ENCODE assay signal across 7 cellular contexts in genomic region chr10:86367339-86367951, GRCh38. TPM values are rescaled to one million over a fixed set of nuclear protein-coding genes. Genes with fewer than 3 reads are reported as not detected.
DNase-seq lines count a peak whose midpoint lies in the region; ATAC-seq and TF ChIP-seq lines count a peak whose summit lies in the region.

No MANE protein-coding gene starts in this region.

- H2BK120ac ChIP-seq in H9 (ENCODE audit: low read depth, low read length, poor library complexity, severe bottlenecking) = no peak overlapping the region

- no peaks in the 10 kb centered on the region for H3K79me2 ChIP-seq in H9 (ENCODE audit: insufficient read depth, low read length)

- H3K4me2 ChIP-seq in H9 (ENCODE audit: insufficient read depth, insufficient read length, low read length) = peak overlapping the region; percentile 21

- H3K23ac ChIP-seq in H9 (ENCODE audit: insufficient read length, low read depth, low read length) = no peak overlapping the region

- H2AFZ ChIP-seq in H9 (ENCODE audit: low read length) = no peak overlapping the region

- H3K9me3 Mint-ChIP-seq in H9 = peaks cover 0 to 2% of the 10 kb centered on the region in 2 experiments; a peak in 1 of 5 replicates
- H3K9me3 Mint-ChIP-seq in activated T-helper 17 cell treated with anti-CD3 and anti-CD28 coated beads, Interleukin-2, amount 50 U/mL, for 72 hours = no peaks in the 10 kb centered on the region
- H3K9me3 Mint-ChIP-seq in stimulated activated memory B cell treated with anti-CD40 and anti-IgM and Interleukin-4, amounts not matched to agents 10 μg/mL and 1 μg/mL and 100 μg/mL, for 72 hours = no peaks in the 10 kb centered on the region

- H3K9ac ChIP-seq in H9 (ENCODE audit: extremely low read depth, insufficient read length, low read length) = no peak overlapping the region
- H3K9ac ChIP-seq in subcutaneous abdominal adipose tissue (ENCODE audit: low read length in 5 of 5) = no peak overlapping the region

- H3T11ph ChIP-seq in H9 (ENCODE audit: low read length) = no peak overlapping the region

- H3K9me3 ChIP-seq in H9 (ENCODE audit: control insufficient read depth, low read depth, low read length) = no peaks in the 10 kb centered on the region
- no peaks in the 10 kb centered on the region for H3K9me3 ChIP-seq in subcutaneous abdominal adipose tissue (ENCODE audit: control insufficient read depth in 5 of 5, low read length in 5 of 5)

- H3K36me3 Mint-ChIP-seq in H9 (ENCODE audit: insufficient read depth in 1 of 3, low read depth in 3 of 3) = no peaks in the 10 kb centered on the region
- H3K36me3 Mint-ChIP-seq in activated T-helper 17 cell treated with anti-CD3 and anti-CD28 coated beads, Interleukin-2, amount 50 U/mL, for 72 hours (ENCODE audit: low read depth) = no peaks in the 10 kb centered on the region
- no peaks in the 10 kb centered on the region for H3K36me3 Mint-ChIP-seq in stimulated activated memory B cell treated with anti-CD40 and anti-IgM and Interleukin-4, amounts not matched to agents 10 μg/mL and 1 μg/mL and 100 μg/mL, for 72 hours

- no peak overlapping the region for H4K8ac ChIP-seq in H9 (replicated peaks; ENCODE audit: insufficient read length, low read depth, low read length)

- no peak overlapping the region for H4K91ac ChIP-seq in H9 (ENCODE audit: insufficient read length, low read depth, low read length)

- H2BK5ac ChIP-seq in H9 (ENCODE audit: insufficient read length, low read length) = no peak overlapping the region

- no peak for ATAC-seq in activated T-helper 17 cell treated with anti-CD3 and anti-CD28 coated beads, Interleukin-2, amount 50 U/mL, for 72 hours (replicated peaks)
- ATAC-seq in HG03045 (IDR thresholded peaks at IDR 0.05; ENCODE audit: unreplicated experiment) = no peak
- no peak for ATAC-seq in stimulated activated memory B cell treated with anti-CD40 and anti-IgM and Interleukin-4, amounts not matched to agents 10 μg/mL and 1 μg/mL and 100 μg/mL, for 72 hours
- no peak for ATAC-seq in GM18907 (IDR thresholded peaks at IDR 0.05; ENCODE audit: unreplicated experiment)

- WGBS in H9 (ENCODE audit: extremely low coverage, insufficient read length, low lambda C conversion rate) = no CpG with 5 or more reads among the region's 44 CpGs

- H3K27me3 Mint-ChIP-seq in H9 (ENCODE audit: low read depth) = peaks cover 93% of the 10 kb centered on the region
- H3K27me3 Mint-ChIP-seq in activated T-helper 17 cell treated with anti-CD3 and anti-CD28 coated beads, Interleukin-2, amount 50 U/mL, for 72 hours = peaks cover 58% of the 10 kb centered on the region
- peaks cover 86% of the 10 kb centered on the region for H3K27me3 Mint-ChIP-seq in stimulated activated memory B cell treated with anti-CD40 and anti-IgM and Interleukin-4, amounts not matched to agents 10 μg/mL and 1 μg/mL and 100 μg/mL, for 72 hours

- H4K20me1 ChIP-seq in H9 (ENCODE audit: control insufficient read depth, insufficient read depth, insufficient read length) = peaks cover 5% of the 10 kb centered on the region

- no peak overlapping the region for H3K27ac ChIP-seq in H9 (ENCODE audit: insufficient read length, low read depth, low read length)
- H3K27ac ChIP-seq in subcutaneous abdominal adipose tissue (ENCODE audit: low read depth, low read length) = no peak overlapping the region

- H3K18ac ChIP-seq in H9 (ENCODE audit: insufficient read length, low read depth, low read length) = no peak overlapping the region

- H3K23me2 ChIP-seq in H9 (ENCODE audit: insufficient read length, low read depth, low read length, poor library complexity, severe bottlenecking) = peaks cover 18% of the 10 kb centered on the region

- H3K27ac Mint-ChIP-seq in H9 = no peak overlapping the region
- H3K27ac Mint-ChIP-seq in activated T-helper 17 cell treated with anti-CD3 and anti-CD28 coated beads, Interleukin-2, amount 50 U/mL, for 72 hours = no peak overlapping the region
- H3K27ac Mint-ChIP-seq in stimulated activated memory B cell treated with anti-CD40 and anti-IgM and Interleukin-4, amounts not matched to agents 10 μg/mL and 1 μg/mL and 100 μg/mL, for 72 hours = no peak overlapping the region

- H3K4me1 ChIP-seq in H9 (ENCODE audit: insufficient read depth, low read length) (no peaks in the 10 kb centered on the region), subcutaneous abdominal adipose tissue (ENCODE audit: control insufficient read depth in 5 of 5, insufficient read depth in 5 of 5, low read length in 5 of 5) (peaks cover 0 to 46% (median 29%) of the 10 kb centered on the region in 5 donors)

- H3K4ac ChIP-seq in H9 (ENCODE audit: low read depth, low read length) = no peak overlapping the region

- peaks cover 13 to 28% of the 10 kb centered on the region in 2 experiments for H3K4me1 Mint-ChIP-seq in H9
- H3K4me1 Mint-ChIP-seq in activated T-helper 17 cell treated with anti-CD3 and anti-CD28 coated beads, Interleukin-2, amount 50 U/mL, for 72 hours = peaks cover 6% of the 10 kb centered on the region
- H3K4me1 Mint-ChIP-seq in stimulated activated memory B cell treated with anti-CD40 and anti-IgM and Interleukin-4, amounts not matched to agents 10 μg/mL and 1 μg/mL and 100 μg/mL, for 72 hours = peaks cover 28% of the 10 kb centered on the region

- H3K14ac ChIP-seq in H9 (ENCODE audit: insufficient read depth, low read length) = no peak overlapping the region

- H2BK15ac ChIP-seq in H9 (ENCODE audit: low read depth, low read length) = no peak overlapping the region

- H4K5ac ChIP-seq in H9 (ENCODE audit: insufficient read length, low read depth, low read length) = no peak overlapping the region

- no peaks in the 10 kb centered on the region for H3K36me3 ChIP-seq in subcutaneous abdominal adipose tissue (ENCODE audit: control insufficient read depth in 5 of 5, insufficient read depth in 5 of 5, low read length in 5 of 5)

- TF ChIP-seq CTCF in H9 (conservative IDR thresholded peaks at IDR 0.05) = no peak

- H3K79me1 ChIP-seq in H9 (ENCODE audit: insufficient read depth, low read depth, low read length, poor library complexity, severe bottlenecking) = no peaks in the 10 kb centered on the region

- no peak overlapping the region for H2BK20ac ChIP-seq in H9 (ENCODE audit: low read depth, low read length, poor library complexity, severe bottlenecking)

- H3K4me3 Mint-ChIP-seq in H9 = peak overlapping the region; percentile 34 to 70; a peak in 4 of 5 replicates
- peak overlapping the region; percentile 4 for H3K4me3 Mint-ChIP-seq in activated T-helper 17 cell treated with anti-CD3 and anti-CD28 coated beads, Interleukin-2, amount 50 U/mL, for 72 hours
- no peak overlapping the region for H3K4me3 Mint-ChIP-seq in stimulated activated memory B cell treated with anti-CD40 and anti-IgM and Interleukin-4, amounts not matched to agents 10 μg/mL and 1 μg/mL and 100 μg/mL, for 72 hours

- no peak overlapping the region for H3K56ac ChIP-seq in H9 (ENCODE audit: insufficient read length, low read depth, low read length)

- H3K27me3 ChIP-seq in H9 (ENCODE audit: insufficient read depth, low read length) (peaks cover 59% of the 10 kb centered on the region), subcutaneous abdominal adipose tissue (ENCODE audit: control insufficient read depth in 5 of 5, insufficient read depth in 4 of 5, low read length in 5 of 5) (peaks cover 29 to 65% (median 55%) of the 10 kb centered on the region in 5 donors)

- H2BK12ac ChIP-seq in H9 (ENCODE audit: insufficient read length, low read depth, low read length) = no peak overlapping the region

- DNase-seq in H9 = peak; percentile 49
- DNase-seq in iPS-NIHi11 (ENCODE audit: low spot score) = peak; percentile 58

- H2AK5ac ChIP-seq in H9 (ENCODE audit: insufficient read length, low read length) = no peak overlapping the region

- peak overlapping the region in 3 of 5 donors; percentile 38 to 62 (median 60) for H3K4me3 ChIP-seq in subcutaneous abdominal adipose tissue (ENCODE audit: low read depth in 1 of 5, low read length in 5 of 5)

RNA-seq across cellular contexts. Expression of gene GRID1, which starts 0.8 kb away (rescaled TPM):
- total RNA-seq in H9 (2021) = 0.35 TPM in 1 of 2 replicates, not detected in the other
- total RNA-seq in activated T-helper 17 cell treated with anti-CD3 and anti-CD28 coated beads, Interleukin-2, amount 50 U/mL, for 72 hours = not detected
